9 cellular contexts compared by ENCODE assay signal in genomic region chr18:48137354-48138208, GRCh38.
DNase-seq lines count a peak whose midpoint lies in the region; ATAC-seq and TF ChIP-seq lines count a peak whose summit lies in the region.
"Had no signal": no experiment of that assay in that cellular context is flagged by ENCODE, and none has a peak within 500 bp of the region (broad histone marks: within the 10 kb centered on the region; RNA-seq: fewer than 3 reads in every experiment).

No MANE protein-coding gene starts in this region.

- H3K36me3 Mint-ChIP-seq in progenitor cell of endocrine pancreas (ENCODE audit: insufficient read depth), result no peaks in the 10 kb centered on the region

- no peaks in the 10 kb centered on the region for H3K36me3 ChIP-seq in HCT116 (ENCODE audit: control insufficient read depth in 1 of 2, insufficient read depth in 2 of 2, low read length in 2 of 2)
- H3K36me3 ChIP-seq in Peyer's patch, result no peaks in the 10 kb centered on the region
- H3K36me3 ChIP-seq in left ventricle myocardium inferior, result no peaks in the 10 kb centered on the region

- no peak for TF ChIP-seq POLR2A in HCT116 (IDR thresholded peaks at IDR 0.05; ENCODE audit: borderline replicate concordance, extremely low read depth, insufficient read depth, insufficient read length)
- TF ChIP-seq POLR2A in Peyer's patch (IDR thresholded peaks at IDR 0.05), result no peak

- peak overlapping the region; percentile 43 for H3K27ac Mint-ChIP-seq in progenitor cell of endocrine pancreas

- no peaks in the 10 kb centered on the region for H4K20me1 ChIP-seq in HCT116 (ENCODE audit: insufficient read depth)

- H3K9me3 Mint-ChIP-seq in progenitor cell of endocrine pancreas (ENCODE audit: low read depth), result no peaks in the 10 kb centered on the region

- H3K79me2 ChIP-seq in HCT116 (ENCODE audit: insufficient read depth, low read length), result no peaks in the 10 kb centered on the region

- no peaks in the 10 kb centered on the region for H3K9me3 ChIP-seq in HCT116 (ENCODE audit: control insufficient read depth in 1 of 2, insufficient read depth in 1 of 2, low read depth in 1 of 2, low read length in 2 of 2)
- H3K9me3 ChIP-seq in Peyer's patch, result no peaks in the 10 kb centered on the region
- H3K9me3 ChIP-seq in left ventricle myocardium inferior (replicated peaks), result no peaks in the 10 kb centered on the region

- peak overlapping the region; percentile 57; the same call in 1 of the 2 replicates for H3K9ac ChIP-seq in HCT116 (ENCODE audit: low read length)

- DNase-seq in HCT116 (ENCODE audit: low read depth, low spot score) (no peak), Peyer's patch (peak in 1 of 3 donors; percentile 64), left ventricle myocardium inferior (no peak), progenitor cell of endocrine pancreas (ENCODE audit: low spot score, unreplicated experiment) (no peak), DMS114 treated with DMSO at 0.1 percent for 48 hours (lab: John Stamatoyannopoulos, UW; ENCODE audit: unreplicated experiment) (no peak)
- DNase-seq: stimulated activated naive CD4-positive, alpha-beta T cell treated with Interleukin-2 at 50 U/mL for 16 hours had no signal

- H3K27ac ChIP-seq in HCT116 (ENCODE audit: low read depth, low read length) (no peak overlapping the region), Peyer's patch (peak overlapping the region in 3 of 4 donors; percentile 63 to 83 (median 80)), left ventricle myocardium inferior (replicated peaks) (no peak overlapping the region)

- peak overlapping the region; percentile 96 for H3K4me2 ChIP-seq in HCT116 (ENCODE audit: low read length)

- peaks cover 60% of the 10 kb centered on the region for H3K27me3 Mint-ChIP-seq in progenitor cell of endocrine pancreas

- intact Hi-C loops in HCT116 (cut with micrococcal nuclease), result no loop called here
- intact Hi-C loops in left ventricle myocardium inferior (cut with micrococcal nuclease), result no loop called here

- peak overlapping the region; percentile 71 for H2AFZ ChIP-seq in HCT116 (ENCODE audit: low read depth, low read length, poor library complexity, severe bottlenecking)

- H3K4me1 Mint-ChIP-seq in progenitor cell of endocrine pancreas (ENCODE audit: low read depth), result peaks cover 26% of the 10 kb centered on the region

- POLR2A ChIA-PET in HCT116 (lab: Charles Lee), result no interaction called here

- TF ChIP-seq CTCF in HCT116 (IDR thresholded peaks at IDR 0.05 in 2 of 3, conservative IDR thresholded peaks at IDR 0.05 in 1 of 3; ENCODE audit: borderline replicate concordance in 1 of 3, insufficient read depth in 1 of 3, low read depth in 2 of 3, low read length in 2 of 3) (no peak), Peyer's patch (IDR thresholded peaks at IDR 0.05) (no peak), left ventricle myocardium inferior (IDR thresholded peaks at IDR 0.05; ENCODE audit: borderline replicate concordance) (no peak), progenitor cell of endocrine pancreas (IDR thresholded peaks at IDR 0.05; ENCODE audit: unreplicated experiment) (no peak)

- no peak for TF ChIP-seq RAD21 in HCT116 (IDR thresholded peaks at IDR 0.05; ENCODE audit: low read depth)

- H3K9me2 ChIP-seq in HCT116 (ENCODE audit: insufficient read depth), result no peaks in the 10 kb centered on the region

- CTCF ChIA-PET in HCT116 (lab: Charles Lee), result no interaction called here

- H3K4me1 ChIP-seq in HCT116 (ENCODE audit: control insufficient read depth in 1 of 2, insufficient read depth in 2 of 2, low read length in 2 of 2) (peaks cover 22% of the 10 kb centered on the region in 2 experiments; a peak in 2 of 4 replicates), Peyer's patch (peaks cover 0 to 45% (median 3%) of the 10 kb centered on the region in 4 donors), left ventricle myocardium inferior (peaks cover 57% of the 10 kb centered on the region)

- no peaks in the 10 kb centered on the region for H3K27me3 ChIP-seq in HCT116 (ENCODE audit: insufficient read depth, low read length)
- no peaks in the 10 kb centered on the region for H3K27me3 ChIP-seq in Peyer's patch
- peaks cover 15% of the 10 kb centered on the region for H3K27me3 ChIP-seq in left ventricle myocardium inferior (ENCODE audit: low read depth)

- no TSS peak for BruUV-seq in HCT116 (replicated peaks; lab: Mats Ljungman, UMichigan)

- H3K4me3 Mint-ChIP-seq in progenitor cell of endocrine pancreas (ENCODE audit: low read depth), result peak overlapping the region; percentile 57

- no peak for ATAC-seq in HCT116
- ATAC-seq in GM18858 (IDR thresholded peaks at IDR 0.05; ENCODE audit: unreplicated experiment), result no peak
- ATAC-seq in HG03039 (IDR thresholded peaks at IDR 0.05; ENCODE audit: unreplicated experiment), result no peak
- no peak for ATAC-seq in HG03196 (IDR thresholded peaks at IDR 0.05; ENCODE audit: unreplicated experiment)

- RAD21 ChIA-PET in HCT116 (lab: Charles Lee; ENCODE audit: low non-redundant PET in 1 of 2, low total read pairs in 2 of 2, uncharacterized antibody in 2 of 2, unreplicated experiment in 2 of 2), result no interaction called here

- H3K4me3 ChIP-seq in HCT116 (replicated peaks in 1 of 2; ENCODE audit: low read depth in 1 of 2, low read length in 2 of 2) (peak overlapping the region; percentile 52 to 69), Peyer's patch (peak overlapping the region in 3 of 4 donors; percentile 43 to 72 (median 63)), left ventricle myocardium inferior (peak overlapping the region; percentile 75)

TF ChIP-seq in HCT116, 20 proteins besides CTCF, POLR2A, EP300 and RAD21:
- TF ChIP-seq ELF1 (IDR thresholded peaks at IDR 0.05; ENCODE audit: borderline replicate concordance, low read depth) (no peak), JUND (IDR thresholded peaks at IDR 0.05) (no peak), CEBPB (IDR thresholded peaks at IDR 0.05; ENCODE audit: low read depth) (no peak), SRF (IDR thresholded peaks at IDR 0.05; ENCODE audit: low read depth) (no peak), ATF3 (IDR thresholded peaks at IDR 0.05) (no peak), ZNF274 (IDR thresholded peaks at IDR 0.05; ENCODE audit: low read depth, low read length) (no peak), SP1 (IDR thresholded peaks at IDR 0.05; ENCODE audit: low read depth) (no peak), FOSL1 (IDR thresholded peaks at IDR 0.05; ENCODE audit: low read depth) (no peak), EZH2phosphoT487 (IDR thresholded peaks at IDR 0.05; ENCODE audit: borderline replicate concordance) (no peak), CBX3 (IDR thresholded peaks at IDR 0.05; ENCODE audit: low read depth) (no peak), REST (IDR thresholded peaks at IDR 0.05; ENCODE audit: low read depth) (no peak), ZFX (IDR thresholded peaks at IDR 0.05) (no peak), EZH2 (IDR thresholded peaks at IDR 0.05) (no peak), POLR2AphosphoS5 (IDR thresholded peaks at IDR 0.05; ENCODE audit: low read depth, low read length) (no peak), SIN3A (IDR thresholded peaks at IDR 0.05; ENCODE audit: low read depth) (no peak), EGR1 (IDR thresholded peaks at IDR 0.05; ENCODE audit: low read depth) (no peak)
TF ChIP-seq in HCT116: peak in this region for 0.

Comparison
In these comparisons a context has a peak if more than half of its experiments do, and no peak if none do; other contexts are left out.
1. H3K27ac ChIP-seq: peak in Peyer's patch (3 of 4); none in HCT116 (single experiment) and left ventricle myocardium inferior (single experiment).
2. Peak in every context shown above with its lines, with median percentiles within 50 percentile points of each other: H3K4me3 ChIP-seq.